In genomic region chr16:57736419-57737281, GRCh38 we compare ENCODE assay signal across 1 cellular context.
A peak's percentile ranks its signal among the peaks of the same experiment; 100 is the strongest.
TF ChIP-seq lines count a peak whose summit lies in the region.

No MANE protein-coding gene starts in this region.

TF ChIP-seq in HepG2, 621 proteins besides CTCF, POLR2A, EP300 and RAD21 (continued from another document and continues in another):
- TF ChIP-seq KLF6 (CRISPR knock-in tag; IDR thresholded peaks at IDR 0.05), result peak; percentile 59; the same call in 1 of the 2 replicates
- no peak for TF ChIP-seq NONO (IDR thresholded peaks at IDR 0.05)
- TF ChIP-seq NONO (CRISPR knock-in tag; conservative IDR thresholded peaks at IDR 0.05), result no peak
- TF ChIP-seq ZEB1 (IDR thresholded peaks at IDR 0.05; ENCODE audit: insufficient replicate concordance, low read depth), result no peak
- TF ChIP-seq SPEN (CRISPR knock-in tag; IDR thresholded peaks at IDR 0.05; ENCODE audit: low read depth), result peak; percentile 5; the same call in 1 of the 2 replicates
- TF ChIP-seq STAT6 (CRISPR knock-in tag; IDR thresholded peaks at IDR 0.05; ENCODE audit: borderline replicate concordance), result 0 out of 2 replicates have a peak, but pooled peaks have one; percentile 72
- TF ChIP-seq FOXJ3 (CRISPR knock-in tag; IDR thresholded peaks at IDR 0.05; ENCODE audit: borderline replicate concordance), result 0 out of 2 replicates have a peak, but pooled peaks have one; percentile 49
- TF ChIP-seq IRX3 (CRISPR knock-in tag; IDR thresholded peaks at IDR 0.05; ENCODE audit: borderline replicate concordance, low read depth), result no peak
- TF ChIP-seq GATAD1 (CRISPR knock-in tag; IDR thresholded peaks at IDR 0.05), result 0 out of 2 replicates have a peak, but pooled peaks have one; percentile 10
- TF ChIP-seq RFX5 (IDR thresholded peaks at IDR 0.05; ENCODE audit: low read depth, low read length), result peak; percentile 38; the same call in 1 of the 2 replicates
- TF ChIP-seq TEAD3 (CRISPR knock-in tag; optimal IDR thresholded peaks at IDR 0.05; ENCODE audit: borderline replicate concordance), result no peak
- peak; percentile 35 for TF ChIP-seq ZHX2 (IDR thresholded peaks at IDR 0.05; ENCODE audit: low read depth)
- TF ChIP-seq ZHX2 (CRISPR knock-in tag; IDR thresholded peaks at IDR 0.05; ENCODE audit: borderline replicate concordance), result no peak
- no peak for TF ChIP-seq NCOR1 (IDR thresholded peaks at IDR 0.05; ENCODE audit: borderline replicate concordance, low read length)
- 0 out of 2 replicates have a peak, but pooled peaks have one; percentile 38 for TF ChIP-seq ZBTB34 (CRISPR knock-in tag; IDR thresholded peaks at IDR 0.05)
- TF ChIP-seq ATRX (CRISPR knock-in tag; IDR thresholded peaks at IDR 0.05; ENCODE audit: borderline replicate concordance), result no peak
- TF ChIP-seq ZFP90 (CRISPR knock-in tag; IDR thresholded peaks at IDR 0.05; ENCODE audit: borderline replicate concordance), result no peak
- TF ChIP-seq ZBTB38 (CRISPR knock-in tag; IDR thresholded peaks at IDR 0.05), result no peak
- 0 out of 2 replicates have a peak, but pooled peaks have one; percentile 14 for TF ChIP-seq ESRRA (CRISPR knock-in tag; IDR thresholded peaks at IDR 0.05; ENCODE audit: low read depth)
- TF ChIP-seq AHDC1 (CRISPR knock-in tag; IDR thresholded peaks at IDR 0.05; ENCODE audit: borderline replicate concordance), result no peak
- TF ChIP-seq ZKSCAN1 (IDR thresholded peaks at IDR 0.05; ENCODE audit: low read length), result no peak
- peak; percentile 100 for TF ChIP-seq ATF7 (IDR thresholded peaks at IDR 0.05)
- TF ChIP-seq ATF7 (CRISPR knock-in tag; IDR thresholded peaks at IDR 0.05), result peak; percentile 98
- TF ChIP-seq MAF1 (CRISPR knock-in tag; IDR thresholded peaks at IDR 0.05; ENCODE audit: borderline replicate concordance), result no peak
- TF ChIP-seq ZNF563 (CRISPR knock-in tag; IDR thresholded peaks at IDR 0.05), result no peak
- TF ChIP-seq KLF16 (CRISPR knock-in tag; IDR thresholded peaks at IDR 0.05), result 0 out of 4 replicates have a peak, but pooled peaks of 1 of the 2 experiments have one; percentile 54
- TF ChIP-seq ZNF292 (CRISPR knock-in tag; IDR thresholded peaks at IDR 0.05; ENCODE audit: borderline replicate concordance, low read depth), result no peak
- TF ChIP-seq TOPORS (CRISPR knock-in tag; IDR thresholded peaks at IDR 0.05), result 0 out of 2 replicates have a peak, but pooled peaks have one; percentile 35
- no peak for TF ChIP-seq SOX6 (IDR thresholded peaks at IDR 0.05)
- TF ChIP-seq SOX6 (CRISPR knock-in tag; IDR thresholded peaks at IDR 0.05), result peak; percentile 57
- TF ChIP-seq DBP (CRISPR knock-in tag; IDR thresholded peaks at IDR 0.05; ENCODE audit: not compliant biosample characterization), result no peak
- no peak for TF ChIP-seq ZFP41 (CRISPR knock-in tag; IDR thresholded peaks at IDR 0.05; ENCODE audit: borderline replicate concordance)
- no peak for TF ChIP-seq ZNF850 (CRISPR knock-in tag; conservative IDR thresholded peaks at IDR 0.05)
- no peak for TF ChIP-seq ARID2 (CRISPR knock-in tag; IDR thresholded peaks at IDR 0.05; ENCODE audit: borderline replicate concordance)
- no peak for TF ChIP-seq MBD4 (IDR thresholded peaks at IDR 0.05; ENCODE audit: borderline replicate concordance, low read length)
- TF ChIP-seq KDM4B (CRISPR knock-in tag; IDR thresholded peaks at IDR 0.05), result no peak
- TF ChIP-seq ZNF264 (CRISPR knock-in tag; IDR thresholded peaks at IDR 0.05), result no peak
- TF ChIP-seq ZMYM2 (CRISPR knock-in tag; IDR thresholded peaks at IDR 0.05), result no peak
- TF ChIP-seq GZF1 (CRISPR knock-in tag; IDR thresholded peaks at IDR 0.05), result no peak
- no peak for TF ChIP-seq ZNF383 (CRISPR knock-in tag; IDR thresholded peaks at IDR 0.05; ENCODE audit: borderline replicate concordance)
- TF ChIP-seq ISL2 (CRISPR knock-in tag; IDR thresholded peaks at IDR 0.05), result peak; percentile 42; the same call in 1 of the 2 replicates
- no peak for TF ChIP-seq HNRNPH1 (optimal IDR thresholded peaks at IDR 0.05; ENCODE audit: low read depth, low read length)
- TF ChIP-seq ZC3H4 (CRISPR knock-in tag; IDR thresholded peaks at IDR 0.05; ENCODE audit: borderline replicate concordance), result no peak
- no peak for TF ChIP-seq HIVEP1 (CRISPR knock-in tag; IDR thresholded peaks at IDR 0.05)
- no peak for TF ChIP-seq AGO2 (optimal IDR thresholded peaks at IDR 0.05; ENCODE audit: low read depth, low read length)
- peak; percentile 41; the same call in 1 of the 2 replicates for TF ChIP-seq TARDBP (CRISPR knock-in tag; IDR thresholded peaks at IDR 0.05)
- TF ChIP-seq ZNF724P (CRISPR knock-in tag; IDR thresholded peaks at IDR 0.05; ENCODE audit: borderline replicate concordance), result no peak
- no peak for TF ChIP-seq CC2D1A (CRISPR knock-in tag; IDR thresholded peaks at IDR 0.05)
- TF ChIP-seq STAT5B (CRISPR knock-in tag; IDR thresholded peaks at IDR 0.05), result no peak
- peak; percentile 58 for TF ChIP-seq HOXA3 (CRISPR knock-in tag; IDR thresholded peaks at IDR 0.05)
- no peak for TF ChIP-seq MTERF4 (CRISPR knock-in tag; IDR thresholded peaks at IDR 0.05)
- no peak for TF ChIP-seq ZSCAN25 (CRISPR knock-in tag; IDR thresholded peaks at IDR 0.05)
